ENCODE assay signal across 11 cellular contexts in the genomic region with DNA sequence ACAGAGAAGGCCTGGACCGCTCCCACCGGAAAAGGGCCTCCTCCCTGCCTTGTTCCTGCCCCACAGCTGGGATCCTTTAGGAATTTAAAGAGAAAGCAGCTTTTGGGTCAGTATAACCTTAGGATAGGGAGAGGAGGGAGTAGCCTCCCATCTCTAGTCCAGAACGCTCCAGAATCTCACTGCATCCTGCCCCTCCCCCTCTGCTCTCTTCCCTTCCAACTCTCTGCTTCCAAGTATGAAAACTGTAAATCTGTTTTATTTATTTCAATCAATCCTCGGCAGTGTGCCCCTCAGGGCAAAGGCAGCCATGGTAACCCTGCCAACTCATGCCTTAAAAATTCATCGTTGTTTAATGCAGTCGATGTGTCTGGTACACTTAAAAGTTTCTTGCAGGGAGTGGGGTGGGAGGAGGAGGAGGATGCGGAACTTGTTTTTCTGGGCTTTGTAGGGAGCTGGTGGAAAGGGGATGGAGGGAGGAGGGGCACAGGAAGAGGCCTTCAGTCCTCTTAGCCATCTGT. TPM values are rescaled to one million over a fixed set of nuclear protein-coding genes. Genes with fewer than 3 reads are reported as not detected.
DNase-seq lines count a peak whose midpoint lies in the region; ATAC-seq and TF ChIP-seq lines count a peak whose summit lies in the region.
"Had no signal": no experiment of that assay in that cellular context is flagged by ENCODE, and none has a peak within 500 bp of the region (broad histone marks: within the 10 kb centered on the region; RNA-seq: fewer than 3 reads in every experiment).

No MANE protein-coding gene starts in this region.

- H3K9me3 ChIP-seq in lower lobe of right lung, result no peaks in the 10 kb centered on the region
- no peaks in the 10 kb centered on the region for H3K9me3 ChIP-seq in vagina
- H3K9me3 ChIP-seq in gastrocnemius medialis, result no peaks in the 10 kb centered on the region

- peaks cover 2% of the 10 kb centered on the region for H3K36me3 Mint-ChIP-seq in activated CD8-positive, alpha-beta T cell treated with anti-CD3 and anti-CD28 coated beads for 36 hours (ENCODE audit: low read depth)

- no peaks in the 10 kb centered on the region for H3K27me3 ChIP-seq in lower lobe of right lung (ENCODE audit: low read depth)
- no peaks in the 10 kb centered on the region for H3K27me3 ChIP-seq in vagina
- H3K27me3 ChIP-seq in gastrocnemius medialis, result no peaks in the 10 kb centered on the region

- intact Hi-C loops in Right ventricle myocardium inferior (cut with DNase I), result no loop called here
- intact Hi-C loops in Right ventricle myocardium superior (cut with DNase I), result no loop called here
- intact Hi-C loops in lower lobe of right lung (cut with DNase I), result no loop called here
- intact Hi-C loops in vagina (cut with DNase I), result no loop called here
- intact Hi-C loops in activated CD8-positive, alpha-beta T cell treated with anti-CD3 and anti-CD28 coated beads for 36 hours (cut with micrococcal nuclease), result no loop called here
- intact Hi-C loops in gastrocnemius medialis (cut with DNase I; ENCODE audit: low total_unique reads), result no loop called here

- peak overlapping the region; percentile 56 for H3K27ac ChIP-seq in lower lobe of right lung
- H3K27ac ChIP-seq in vagina, result peak overlapping the region; percentile 94
- H3K27ac ChIP-seq in gastrocnemius medialis, result no peak overlapping the region

- H3K4me3 ChIP-seq in choroid plexus epithelial cell (ENCODE audit: low read depth, low read length) (no peak overlapping the region), lower lobe of right lung (no peak overlapping the region), vagina (no peak overlapping the region), gastrocnemius medialis (no peak overlapping the region)

- H3K4me1 Mint-ChIP-seq in activated CD8-positive, alpha-beta T cell treated with anti-CD3 and anti-CD28 coated beads for 36 hours (ENCODE audit: low read depth), result peaks cover 6% of the 10 kb centered on the region

- TF ChIP-seq CTCF in choroid plexus epithelial cell (conservative IDR thresholded peaks at IDR 0.05; ENCODE audit: low read depth, low read length) (no peak), lower lobe of right lung (IDR thresholded peaks at IDR 0.05) (no peak), vagina (IDR thresholded peaks at IDR 0.05) (no peak), gastrocnemius medialis (IDR thresholded peaks at IDR 0.05 in 4 of 5, conservative IDR thresholded peaks at IDR 0.05 in 1 of 5) (no peak)
- TF ChIP-seq CTCF in activated CD8-positive, alpha-beta T cell treated with anti-CD3 and anti-CD28 coated beads for 36 hours (IDR thresholded peaks at IDR 0.05), result no peak

- in situ Hi-C loops in gastrocnemius medialis (cut with MboI; ENCODE audit: low sequenced_read_pairs in 4 of 4), result no loop called here

- POLR2A ChIA-PET in activated CD8-positive, alpha-beta T cell treated with anti-CD3 and anti-CD28 coated beads for 36 hours (lab: Charles Lee), result no interaction called here

- ATAC-seq in Right ventricle myocardium inferior (peak; percentile 21), Right ventricle myocardium superior (ENCODE audit: poor library complexity) (no peak), lower lobe of right lung (no peak), gastrocnemius medialis (no peak)
- no peak for ATAC-seq in activated CD8-positive, alpha-beta T cell treated with anti-CD3 and anti-CD28 coated beads for 36 hours

- no peak overlapping the region for H3K27ac Mint-ChIP-seq in activated CD8-positive, alpha-beta T cell treated with anti-CD3 and anti-CD28 coated beads for 36 hours

- H3K36me3 ChIP-seq in lower lobe of right lung (peaks cover 6% of the 10 kb centered on the region), vagina (no peaks in the 10 kb centered on the region), gastrocnemius medialis (no peaks in the 10 kb centered on the region)

- no peak for DNase-seq in Right ventricle myocardium inferior (ENCODE audit: missing footprints)
- no peak for DNase-seq in Right ventricle myocardium superior
- peak; percentile 36 for DNase-seq in choroid plexus epithelial cell (ENCODE audit: low read depth)
- no peak for DNase-seq in lower lobe of right lung
- DNase-seq in vagina (ENCODE audit: extremely low spot score in 2 of 2), result no peak
- no peak for DNase-seq in stimulated activated CD4-positive, alpha-beta T cell treated with anti-CD3 and anti-CD28 coated beads, Interleukin-1b, Interleukin-23, amount 100 ng/mL, for 48 hours
- DNase-seq in activated CD8-positive, alpha-beta T cell treated with anti-CD3 and anti-CD28 coated beads for 36 hours, result no peak
- DNase-seq in gastrocnemius medialis, result no peak
- DNase-seq: ACHN; activated CD4-positive, alpha-beta T cell treated with anti-CD3 and anti-CD28 coated beads, Interleukin-2, amount 10 ng/mL, durations not matched to agents 7 days and 5 days; nucleus accumbens had no signal

- H3K4me1 ChIP-seq in lower lobe of right lung, result peaks cover 70% of the 10 kb centered on the region
- peaks cover 71% of the 10 kb centered on the region for H3K4me1 ChIP-seq in vagina
- H3K4me1 ChIP-seq in gastrocnemius medialis, result peaks cover 31 to 46% of the 10 kb centered on the region in 2 donors

- no peaks in the 10 kb centered on the region for H3K9me3 Mint-ChIP-seq in activated CD8-positive, alpha-beta T cell treated with anti-CD3 and anti-CD28 coated beads for 36 hours
- H3K9me3 Mint-ChIP-seq: activated CD4-positive, alpha-beta T cell treated with anti-CD3 and anti-CD28 coated beads, Interleukin-2, amount 10 ng/mL, durations not matched to agents 7 days and 5 days had no signal

- H3K27me3 Mint-ChIP-seq in activated CD8-positive, alpha-beta T cell treated with anti-CD3 and anti-CD28 coated beads for 36 hours, result no peaks in the 10 kb centered on the region
- H3K27me3 Mint-ChIP-seq: activated CD4-positive, alpha-beta T cell treated with anti-CD3 and anti-CD28 coated beads, Interleukin-2, amount 10 ng/mL, durations not matched to agents 7 days and 5 days had no signal

- CTCF ChIA-PET in activated CD8-positive, alpha-beta T cell treated with anti-CD3 and anti-CD28 coated beads for 36 hours (lab: Charles Lee), result no interaction called here

- H3K4me3 Mint-ChIP-seq in activated CD8-positive, alpha-beta T cell treated with anti-CD3 and anti-CD28 coated beads for 36 hours, result no peak overlapping the region
- H3K4me3 Mint-ChIP-seq: activated CD4-positive, alpha-beta T cell treated with anti-CD3 and anti-CD28 coated beads, Interleukin-2, amount 10 ng/mL, durations not matched to agents 7 days and 5 days had no signal

- TF ChIP-seq POLR2A in vagina (IDR thresholded peaks at IDR 0.05), result no peak
- TF ChIP-seq POLR2A in gastrocnemius medialis (IDR thresholded peaks at IDR 0.05), result no peak

RNA-seq across cellular contexts. Expression of a gene that starts 21.2 kb away (rescaled TPM):
- total RNA-seq in Right ventricle myocardium inferior (88.4 TPM), Right ventricle myocardium superior (74.1 TPM), lower lobe of right lung (60.8 TPM), vagina (102 TPM), gastrocnemius medialis (100 to 1,000 TPM in 1 of 4 donors, 10 to 100 TPM in 3; 42.6 to 160 (median 93.9) TPM)
- 1 to 10 TPM; 4.4 to 4.6 TPM for total RNA-seq in activated CD8-positive, alpha-beta T cell treated with anti-CD3 and anti-CD28 coated beads for 36 hours

Comparison
In these comparisons a context has a peak if more than half of its experiments do, and no peak if none do; other contexts are left out.
1. H3K27ac ChIP-seq: peak in lower lobe of right lung (single experiment) and vagina (single experiment); none in gastrocnemius medialis (0 of 4).
2. RNA of a gene that starts 21.2 kb away (total RNA-seq): 102 TPM in vagina (single experiment), 42.6 to 160 TPM in gastrocnemius medialis, 88.4 TPM in Right ventricle myocardium inferior (single experiment), 74.1 TPM in Right ventricle myocardium superior (single experiment) and 60.8 TPM in lower lobe of right lung (single experiment); 4.4 to 4.6 TPM in activated CD8-positive, alpha-beta T cell treated with anti-CD3 and anti-CD28 coated beads for 36 hours; every median in the first group is over 4 times any median in the second.